In the genomic region with DNA sequence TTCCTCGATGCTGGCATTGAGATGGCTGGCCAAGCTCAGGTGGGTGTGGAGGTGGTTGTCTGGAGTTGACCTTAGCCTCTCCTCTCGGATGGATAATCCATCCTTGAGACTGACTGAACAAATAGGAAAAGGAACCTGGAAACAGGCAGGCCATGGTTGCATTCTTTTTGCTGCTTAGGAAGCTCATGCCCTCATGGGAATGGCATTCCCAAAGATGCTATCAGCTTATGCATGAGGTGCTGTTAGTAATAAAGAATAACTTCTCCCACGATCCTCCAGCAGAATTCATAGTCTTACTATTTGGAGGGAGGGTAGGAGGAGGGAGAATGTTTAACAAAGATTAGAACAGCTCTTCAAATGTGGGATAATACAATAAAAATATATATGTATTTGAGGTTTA, we compare ENCODE assay signal across 2 cellular contexts.
TF ChIP-seq lines count a peak whose summit lies in the region.

No MANE protein-coding gene starts in this region.

TF ChIP-seq in SK-N-SH, 30 proteins besides CTCF, POLR2A, EP300 and RAD21 (continued from another document and continues in another):
- TF ChIP-seq, protein P1, sequence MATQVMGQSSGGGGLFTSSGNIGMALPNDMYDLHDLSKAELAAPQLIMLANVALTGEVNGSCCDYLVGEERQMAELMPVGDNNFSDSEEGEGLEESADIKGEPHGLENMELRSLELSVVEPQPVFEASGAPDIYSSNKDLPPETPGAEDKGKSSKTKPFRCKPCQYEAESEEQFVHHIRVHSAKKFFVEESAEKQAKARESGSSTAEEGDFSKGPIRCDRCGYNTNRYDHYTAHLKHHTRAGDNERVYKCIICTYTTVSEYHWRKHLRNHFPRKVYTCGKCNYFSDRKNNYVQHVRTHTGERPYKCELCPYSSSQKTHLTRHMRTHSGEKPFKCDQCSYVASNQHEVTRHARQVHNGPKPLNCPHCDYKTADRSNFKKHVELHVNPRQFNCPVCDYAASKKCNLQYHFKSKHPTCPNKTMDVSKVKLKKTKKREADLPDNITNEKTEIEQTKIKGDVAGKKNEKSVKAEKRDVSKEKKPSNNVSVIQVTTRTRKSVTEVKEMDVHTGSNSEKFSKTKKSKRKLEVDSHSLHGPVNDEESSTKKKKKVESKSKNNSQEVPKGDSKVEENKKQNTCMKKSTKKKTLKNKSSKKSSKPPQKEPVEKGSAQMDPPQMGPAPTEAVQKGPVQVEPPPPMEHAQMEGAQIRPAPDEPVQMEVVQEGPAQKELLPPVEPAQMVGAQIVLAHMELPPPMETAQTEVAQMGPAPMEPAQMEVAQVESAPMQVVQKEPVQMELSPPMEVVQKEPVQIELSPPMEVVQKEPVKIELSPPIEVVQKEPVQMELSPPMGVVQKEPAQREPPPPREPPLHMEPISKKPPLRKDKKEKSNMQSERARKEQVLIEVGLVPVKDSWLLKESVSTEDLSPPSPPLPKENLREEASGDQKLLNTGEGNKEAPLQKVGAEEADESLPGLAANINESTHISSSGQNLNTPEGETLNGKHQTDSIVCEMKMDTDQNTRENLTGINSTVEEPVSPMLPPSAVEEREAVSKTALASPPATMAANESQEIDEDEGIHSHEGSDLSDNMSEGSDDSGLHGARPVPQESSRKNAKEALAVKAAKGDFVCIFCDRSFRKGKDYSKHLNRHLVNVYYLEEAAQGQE (IDR thresholded peaks at IDR 0.05; ENCODE audit: low read depth, low read length), result no peak
- TF ChIP-seq TCF12 (IDR thresholded peaks at IDR 0.05) (peak; percentile 89), MXI1 (IDR thresholded peaks at IDR 0.05; ENCODE audit: low read depth, low read length) (no peak), FOXM1 (IDR thresholded peaks at IDR 0.05; ENCODE audit: low read depth) (peak; percentile 54; the same call in 1 of the 2 replicates), EZH2phosphoT487 (IDR thresholded peaks at IDR 0.05; ENCODE audit: borderline replicate concordance, low read depth) (no peak), GABPA (IDR thresholded peaks at IDR 0.05; ENCODE audit: low read depth) (no peak), TAF1 (IDR thresholded peaks at IDR 0.05; ENCODE audit: borderline replicate concordance, low read depth, low read length) (no peak), TEAD4 (IDR thresholded peaks at IDR 0.05; ENCODE audit: borderline replicate concordance, insufficient read depth) (peak; percentile 81), RFX5 (IDR thresholded peaks at IDR 0.05; ENCODE audit: low read length) (no peak), RXRA (IDR thresholded peaks at IDR 0.05; ENCODE audit: borderline replicate concordance, low read depth) (peak; percentile 18; the same call in 1 of the 2 replicates), FOXJ3 (CRISPR knock-in tag; IDR thresholded peaks at IDR 0.05) (no peak), RCOR1 (IDR thresholded peaks at IDR 0.05; ENCODE audit: low read length) (no peak), SMC3 (IDR thresholded peaks at IDR 0.05; ENCODE audit: low read depth, low read length) (no peak), GATA2 (CRISPR knock-in tag; IDR thresholded peaks at IDR 0.05) (no peak), CHD2 (IDR thresholded peaks at IDR 0.05; ENCODE audit: low read length, partially characterized antibody) (no peak)
- TF ChIP-seq, protein P2, sequence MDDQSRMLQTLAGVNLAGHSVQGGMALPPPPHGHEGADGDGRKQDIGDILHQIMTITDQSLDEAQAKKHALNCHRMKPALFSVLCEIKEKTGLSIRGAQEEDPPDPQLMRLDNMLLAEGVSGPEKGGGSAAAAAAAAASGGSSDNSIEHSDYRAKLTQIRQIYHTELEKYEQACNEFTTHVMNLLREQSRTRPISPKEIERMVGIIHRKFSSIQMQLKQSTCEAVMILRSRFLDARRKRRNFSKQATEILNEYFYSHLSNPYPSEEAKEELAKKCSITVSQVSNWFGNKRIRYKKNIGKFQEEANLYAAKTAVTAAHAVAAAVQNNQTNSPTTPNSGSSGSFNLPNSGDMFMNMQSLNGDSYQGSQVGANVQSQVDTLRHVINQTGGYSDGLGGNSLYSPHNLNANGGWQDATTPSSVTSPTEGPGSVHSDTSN (IDR thresholded peaks at IDR 0.05), result peak; percentile 74
- TF ChIP-seq, protein P3, sequence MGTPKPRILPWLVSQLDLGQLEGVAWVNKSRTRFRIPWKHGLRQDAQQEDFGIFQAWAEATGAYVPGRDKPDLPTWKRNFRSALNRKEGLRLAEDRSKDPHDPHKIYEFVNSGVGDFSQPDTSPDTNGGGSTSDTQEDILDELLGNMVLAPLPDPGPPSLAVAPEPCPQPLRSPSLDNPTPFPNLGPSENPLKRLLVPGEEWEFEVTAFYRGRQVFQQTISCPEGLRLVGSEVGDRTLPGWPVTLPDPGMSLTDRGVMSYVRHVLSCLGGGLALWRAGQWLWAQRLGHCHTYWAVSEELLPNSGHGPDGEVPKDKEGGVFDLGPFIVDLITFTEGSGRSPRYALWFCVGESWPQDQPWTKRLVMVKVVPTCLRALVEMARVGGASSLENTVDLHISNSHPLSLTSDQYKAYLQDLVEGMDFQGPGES (IDR thresholded peaks at IDR 0.05; ENCODE audit: low read depth, low read length), result no peak
- TF ChIP-seq, protein P4, sequence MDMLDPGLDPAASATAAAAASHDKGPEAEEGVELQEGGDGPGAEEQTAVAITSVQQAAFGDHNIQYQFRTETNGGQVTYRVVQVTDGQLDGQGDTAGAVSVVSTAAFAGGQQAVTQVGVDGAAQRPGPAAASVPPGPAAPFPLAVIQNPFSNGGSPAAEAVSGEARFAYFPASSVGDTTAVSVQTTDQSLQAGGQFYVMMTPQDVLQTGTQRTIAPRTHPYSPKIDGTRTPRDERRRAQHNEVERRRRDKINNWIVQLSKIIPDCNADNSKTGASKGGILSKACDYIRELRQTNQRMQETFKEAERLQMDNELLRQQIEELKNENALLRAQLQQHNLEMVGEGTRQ (IDR thresholded peaks at IDR 0.05; ENCODE audit: borderline replicate concordance, low read depth, low read length), result no peak
- TF ChIP-seq, protein P5, sequence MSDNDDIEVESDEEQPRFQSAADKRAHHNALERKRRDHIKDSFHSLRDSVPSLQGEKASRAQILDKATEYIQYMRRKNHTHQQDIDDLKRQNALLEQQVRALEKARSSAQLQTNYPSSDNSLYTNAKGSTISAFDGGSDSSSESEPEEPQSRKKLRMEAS (IDR thresholded peaks at IDR 0.05; ENCODE audit: low read depth), result peak; percentile 46; the same call in 1 of the 2 replicates
- TF ChIP-seq, protein P6, sequence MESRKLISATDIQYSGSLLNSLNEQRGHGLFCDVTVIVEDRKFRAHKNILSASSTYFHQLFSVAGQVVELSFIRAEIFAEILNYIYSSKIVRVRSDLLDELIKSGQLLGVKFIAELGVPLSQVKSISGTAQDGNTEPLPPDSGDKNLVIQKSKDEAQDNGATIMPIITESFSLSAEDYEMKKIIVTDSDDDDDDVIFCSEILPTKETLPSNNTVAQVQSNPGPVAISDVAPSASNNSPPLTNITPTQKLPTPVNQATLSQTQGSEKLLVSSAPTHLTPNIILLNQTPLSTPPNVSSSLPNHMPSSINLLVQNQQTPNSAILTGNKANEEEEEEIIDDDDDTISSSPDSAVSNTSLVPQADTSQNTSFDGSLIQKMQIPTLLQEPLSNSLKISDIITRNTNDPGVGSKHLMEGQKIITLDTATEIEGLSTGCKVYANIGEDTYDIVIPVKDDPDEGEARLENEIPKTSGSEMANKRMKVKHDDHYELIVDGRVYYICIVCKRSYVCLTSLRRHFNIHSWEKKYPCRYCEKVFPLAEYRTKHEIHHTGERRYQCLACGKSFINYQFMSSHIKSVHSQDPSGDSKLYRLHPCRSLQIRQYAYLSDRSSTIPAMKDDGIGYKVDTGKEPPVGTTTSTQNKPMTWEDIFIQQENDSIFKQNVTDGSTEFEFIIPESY (IDR thresholded peaks at IDR 0.05; ENCODE audit: borderline replicate concordance, low read depth), result no peak

TF ChIP-seq in GM23338, 12 proteins besides CTCF, POLR2A, EP300 and RAD21 (continued from another document):
- TF ChIP-seq, protein P7, sequence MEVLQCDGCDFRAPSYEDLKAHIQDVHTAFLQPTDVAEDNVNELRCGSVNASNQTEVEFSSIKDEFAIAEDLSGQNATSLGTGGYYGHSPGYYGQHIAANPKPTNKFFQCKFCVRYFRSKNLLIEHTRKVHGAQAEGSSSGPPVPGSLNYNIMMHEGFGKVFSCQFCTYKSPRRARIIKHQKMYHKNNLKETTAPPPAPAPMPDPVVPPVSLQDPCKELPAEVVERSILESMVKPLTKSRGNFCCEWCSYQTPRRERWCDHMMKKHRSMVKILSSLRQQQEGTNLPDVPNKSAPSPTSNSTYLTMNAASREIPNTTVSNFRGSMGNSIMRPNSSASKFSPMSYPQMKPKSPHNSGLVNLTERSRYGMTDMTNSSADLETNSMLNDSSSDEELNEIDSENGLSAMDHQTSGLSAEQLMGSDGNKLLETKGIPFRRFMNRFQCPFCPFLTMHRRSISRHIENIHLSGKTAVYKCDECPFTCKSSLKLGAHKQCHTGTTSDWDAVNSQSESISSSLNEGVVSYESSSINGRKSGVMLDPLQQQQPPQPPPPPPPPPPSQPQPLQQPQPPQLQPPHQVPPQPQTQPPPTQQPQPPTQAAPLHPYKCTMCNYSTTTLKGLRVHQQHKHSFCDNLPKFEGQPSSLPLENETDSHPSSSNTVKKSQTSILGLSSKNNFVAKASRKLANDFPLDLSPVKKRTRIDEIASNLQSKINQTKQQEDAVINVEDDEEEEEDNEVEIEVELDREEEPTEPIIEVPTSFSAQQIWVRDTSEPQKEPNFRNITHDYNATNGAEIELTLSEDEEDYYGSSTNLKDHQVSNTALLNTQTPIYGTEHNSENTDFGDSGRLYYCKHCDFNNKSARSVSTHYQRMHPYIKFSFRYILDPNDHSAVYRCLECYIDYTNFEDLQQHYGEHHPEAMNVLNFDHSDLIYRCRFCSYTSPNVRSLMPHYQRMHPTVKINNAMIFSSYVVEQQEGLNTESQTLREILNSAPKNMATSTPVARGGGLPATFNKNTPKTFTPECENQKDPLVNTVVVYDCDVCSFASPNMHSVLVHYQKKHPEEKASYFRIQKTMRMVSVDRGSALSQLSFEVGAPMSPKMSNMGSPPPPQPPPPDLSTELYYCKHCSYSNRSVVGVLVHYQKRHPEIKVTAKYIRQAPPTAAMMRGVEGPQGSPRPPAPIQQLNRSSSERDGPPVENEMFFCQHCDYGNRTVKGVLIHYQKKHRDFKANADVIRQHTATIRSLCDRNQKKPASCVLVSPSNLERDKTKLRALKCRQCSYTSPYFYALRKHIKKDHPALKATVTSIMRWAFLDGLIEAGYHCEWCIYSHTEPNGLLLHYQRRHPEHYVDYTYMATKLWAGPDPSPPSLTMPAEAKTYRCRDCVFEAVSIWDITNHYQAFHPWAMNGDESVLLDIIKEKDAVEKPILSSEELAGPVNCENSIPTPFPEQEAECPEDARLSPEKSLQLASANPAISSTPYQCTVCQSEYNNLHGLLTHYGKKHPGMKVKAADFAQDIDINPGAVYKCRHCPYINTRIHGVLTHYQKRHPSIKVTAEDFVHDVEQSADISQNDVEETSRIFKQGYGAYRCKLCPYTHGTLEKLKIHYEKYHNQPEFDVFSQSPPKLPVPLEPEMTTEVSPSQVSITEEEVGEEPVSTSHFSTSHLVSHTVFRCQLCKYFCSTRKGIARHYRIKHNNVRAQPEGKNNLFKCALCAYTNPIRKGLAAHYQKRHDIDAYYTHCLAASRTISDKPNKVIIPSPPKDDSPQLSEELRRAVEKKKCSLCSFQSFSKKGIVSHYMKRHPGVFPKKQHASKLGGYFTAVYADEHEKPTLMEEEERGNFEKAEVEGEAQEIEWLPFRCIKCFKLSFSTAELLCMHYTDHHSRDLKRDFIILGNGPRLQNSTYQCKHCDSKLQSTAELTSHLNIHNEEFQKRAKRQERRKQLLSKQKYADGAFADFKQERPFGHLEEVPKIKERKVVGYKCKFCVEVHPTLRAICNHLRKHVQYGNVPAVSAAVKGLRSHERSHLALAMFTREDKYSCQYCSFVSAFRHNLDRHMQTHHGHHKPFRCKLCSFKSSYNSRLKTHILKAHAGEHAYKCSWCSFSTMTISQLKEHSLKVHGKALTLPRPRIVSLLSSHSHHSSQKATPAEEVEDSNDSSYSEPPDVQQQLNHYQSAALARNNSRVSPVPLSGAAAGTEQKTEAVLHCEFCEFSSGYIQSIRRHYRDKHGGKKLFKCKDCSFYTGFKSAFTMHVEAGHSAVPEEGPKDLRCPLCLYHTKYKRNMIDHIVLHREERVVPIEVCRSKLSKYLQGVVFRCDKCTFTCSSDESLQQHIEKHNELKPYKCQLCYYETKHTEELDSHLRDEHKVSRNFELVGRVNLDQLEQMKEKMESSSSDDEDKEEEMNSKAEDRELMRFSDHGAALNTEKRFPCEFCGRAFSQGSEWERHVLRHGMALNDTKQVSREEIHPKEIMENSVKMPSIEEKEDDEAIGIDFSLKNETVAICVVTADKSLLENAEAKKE (CRISPR knock-in tag; IDR thresholded peaks at IDR 0.05), result no peak
- TF ChIP-seq, protein P8, sequence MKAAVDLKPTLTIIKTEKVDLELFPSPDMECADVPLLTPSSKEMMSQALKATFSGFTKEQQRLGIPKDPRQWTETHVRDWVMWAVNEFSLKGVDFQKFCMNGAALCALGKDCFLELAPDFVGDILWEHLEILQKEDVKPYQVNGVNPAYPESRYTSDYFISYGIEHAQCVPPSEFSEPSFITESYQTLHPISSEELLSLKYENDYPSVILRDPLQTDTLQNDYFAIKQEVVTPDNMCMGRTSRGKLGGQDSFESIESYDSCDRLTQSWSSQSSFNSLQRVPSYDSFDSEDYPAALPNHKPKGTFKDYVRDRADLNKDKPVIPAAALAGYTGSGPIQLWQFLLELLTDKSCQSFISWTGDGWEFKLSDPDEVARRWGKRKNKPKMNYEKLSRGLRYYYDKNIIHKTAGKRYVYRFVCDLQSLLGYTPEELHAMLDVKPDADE (IDR thresholded peaks at IDR 0.05), result no peak
- TF ChIP-seq NANOG (IDR thresholded peaks at IDR 0.05; ENCODE audit: borderline replicate concordance) (no peak), ZNF331 (CRISPR knock-in tag; IDR thresholded peaks at IDR 0.05; ENCODE audit: low read depth) (no peak), ZNF114 (CRISPR knock-in tag; IDR thresholded peaks at IDR 0.05) (no peak)
- TF ChIP-seq, protein P1 (IDR thresholded peaks at IDR 0.05; ENCODE audit: unreplicated experiment), result no peak
